ENCODE assay signal across 1 cellular context in genomic region chr11:6617315-6617781, GRCh38.
TF ChIP-seq lines count a peak whose summit lies in the region.

No MANE protein-coding gene starts in this region.

TF ChIP-seq in endothelial cell of umbilical vein, 7 proteins besides CTCF, POLR2A, EP300 and RAD21:
- peak; percentile 54 for TF ChIP-seq POLR2AphosphoS5 (IDR thresholded peaks at IDR 0.05; ENCODE audit: insufficient read depth, low read depth, low read length)
- TF ChIP-seq MAX (IDR thresholded peaks at IDR 0.05; ENCODE audit: insufficient read depth, insufficient read length), result no peak
- TF ChIP-seq EZH2 (IDR thresholded peaks at IDR 0.05; ENCODE audit: borderline replicate concordance, low read depth, low read length, severe bottlenecking), result no peak
- TF ChIP-seq JUN (IDR thresholded peaks at IDR 0.05; ENCODE audit: borderline replicate concordance, insufficient read depth, insufficient read length, low read depth), result no peak
